1 cellular context compared by ENCODE assay signal in the genomic region with DNA sequence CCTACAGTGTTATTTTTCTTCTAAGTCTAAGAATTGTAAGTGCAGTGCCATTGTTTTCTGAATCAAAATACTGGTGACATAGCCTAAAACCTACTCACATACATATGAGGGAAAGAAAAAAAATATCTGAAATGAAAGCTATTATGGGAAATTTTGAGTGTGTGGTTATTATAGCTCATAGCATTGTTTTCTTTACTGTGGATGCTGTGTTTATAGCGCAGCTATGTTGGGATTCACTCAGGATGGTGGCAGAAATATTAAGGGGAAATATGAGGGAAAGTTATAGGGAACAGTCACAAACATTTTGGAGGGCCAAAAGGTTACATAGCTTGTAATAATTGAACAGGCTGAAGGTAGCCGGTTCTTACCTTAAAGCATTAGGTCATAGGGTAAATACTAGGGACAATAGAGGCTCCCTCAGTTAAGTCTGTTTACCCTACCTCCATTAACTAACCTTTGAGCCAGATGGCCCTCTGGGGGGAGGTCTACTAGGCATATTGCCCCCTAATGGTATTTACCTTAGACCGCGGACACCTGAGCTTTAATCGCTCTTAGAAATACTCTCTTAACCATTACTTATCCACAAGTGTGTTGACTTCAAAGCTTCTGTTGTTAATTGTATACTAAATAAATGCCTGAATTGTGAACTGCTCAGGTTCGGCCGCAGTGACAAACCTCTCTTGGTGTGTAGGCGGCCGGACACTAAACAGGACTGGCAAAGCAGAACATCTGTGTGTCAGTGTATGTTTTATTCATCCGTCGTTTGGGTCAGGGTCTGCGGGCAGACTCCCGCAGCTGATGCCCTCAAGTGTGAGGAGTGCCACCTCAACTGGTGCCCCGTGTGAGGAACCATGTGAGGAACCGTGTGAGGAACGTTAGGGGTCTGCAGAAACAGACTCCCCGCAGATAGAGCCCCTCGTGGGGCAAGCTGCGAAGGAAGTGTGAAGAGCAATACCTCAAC.
TF ChIP-seq lines count a peak whose summit lies in the region.

No MANE protein-coding gene starts in this region.

TF ChIP-seq in HepG2, 621 proteins besides CTCF, POLR2A, EP300 and RAD21 (continued from another document and continues in another):
- TF ChIP-seq, protein P1, sequence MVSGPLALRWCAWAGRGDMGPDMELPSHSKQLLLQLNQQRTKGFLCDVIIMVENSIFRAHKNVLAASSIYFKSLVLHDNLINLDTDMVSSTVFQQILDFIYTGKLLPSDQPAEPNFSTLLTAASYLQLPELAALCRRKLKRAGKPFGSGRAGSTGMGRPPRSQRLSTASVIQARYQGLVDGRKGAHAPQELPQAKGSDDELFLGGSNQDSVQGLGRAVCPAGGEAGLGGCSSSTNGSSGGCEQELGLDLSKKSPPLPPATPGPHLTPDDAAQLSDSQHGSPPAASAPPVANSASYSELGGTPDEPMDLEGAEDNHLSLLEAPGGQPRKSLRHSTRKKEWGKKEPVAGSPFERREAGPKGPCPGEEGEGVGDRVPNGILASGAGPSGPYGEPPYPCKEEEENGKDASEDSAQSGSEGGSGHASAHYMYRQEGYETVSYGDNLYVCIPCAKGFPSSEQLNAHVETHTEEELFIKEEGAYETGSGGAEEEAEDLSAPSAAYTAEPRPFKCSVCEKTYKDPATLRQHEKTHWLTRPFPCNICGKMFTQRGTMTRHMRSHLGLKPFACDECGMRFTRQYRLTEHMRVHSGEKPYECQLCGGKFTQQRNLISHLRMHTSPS (CRISPR knock-in tag; IDR thresholded peaks at IDR 0.05; ENCODE audit: low read depth): no peak
- TF ChIP-seq ZSCAN20 (CRISPR knock-in tag; IDR thresholded peaks at IDR 0.05; ENCODE audit: borderline replicate concordance) (no peak), NFYC (CRISPR knock-in tag; IDR thresholded peaks at IDR 0.05) (no peak), KLF16 (CRISPR knock-in tag; IDR thresholded peaks at IDR 0.05) (peak in 1 of 2 experiments; percentile 75; a peak in 1 of 4 replicates), KAT2B (IDR thresholded peaks at IDR 0.05; ENCODE audit: borderline replicate concordance, low read depth, low read length) (no peak), NFYB (CRISPR knock-in tag; IDR thresholded peaks at IDR 0.05) (no peak), ZNF33A (CRISPR knock-in tag; IDR thresholded peaks at IDR 0.05; ENCODE audit: borderline replicate concordance) (peak; percentile 71; the same call in 1 of the 2 replicates), PHB2 (IDR thresholded peaks at IDR 0.05; ENCODE audit: partially characterized antibody) (no peak), ZNF326 (CRISPR knock-in tag; IDR thresholded peaks at IDR 0.05; ENCODE audit: borderline replicate concordance) (no peak), ZNF143 (CRISPR knock-in tag; IDR thresholded peaks at IDR 0.05) (no peak), ZNF329 (CRISPR knock-in tag; IDR thresholded peaks at IDR 0.05; ENCODE audit: low read depth) (no peak), ZNF468 (CRISPR knock-in tag; IDR thresholded peaks at IDR 0.05) (no peak), ZFP41 (CRISPR knock-in tag; IDR thresholded peaks at IDR 0.05; ENCODE audit: borderline replicate concordance) (no peak), ATM (IDR thresholded peaks at IDR 0.05; ENCODE audit: borderline replicate concordance) (no peak), FOXA1 (IDR thresholded peaks at IDR 0.05) (peak; percentile 83), FOXA1 (CRISPR knock-in tag; IDR thresholded peaks at IDR 0.05) (peak; percentile 96), SRSF1 (optimal IDR thresholded peaks at IDR 0.05; ENCODE audit: low read depth, low read length) (no peak), KLF11 (CRISPR knock-in tag; IDR thresholded peaks at IDR 0.05) (no peak), POGZ (CRISPR knock-in tag; IDR thresholded peaks at IDR 0.05) (peak; percentile 96), ZFAT (CRISPR knock-in tag; conservative IDR thresholded peaks at IDR 0.05) (no peak), ZNF75D (CRISPR knock-in tag; IDR thresholded peaks at IDR 0.05; ENCODE audit: borderline replicate concordance) (no peak), KLF15 (CRISPR knock-in tag; IDR thresholded peaks at IDR 0.05; ENCODE audit: borderline replicate concordance) (no peak), ZFP62 (CRISPR knock-in tag; IDR thresholded peaks at IDR 0.05) (no peak)
- TF ChIP-seq, protein P2, sequence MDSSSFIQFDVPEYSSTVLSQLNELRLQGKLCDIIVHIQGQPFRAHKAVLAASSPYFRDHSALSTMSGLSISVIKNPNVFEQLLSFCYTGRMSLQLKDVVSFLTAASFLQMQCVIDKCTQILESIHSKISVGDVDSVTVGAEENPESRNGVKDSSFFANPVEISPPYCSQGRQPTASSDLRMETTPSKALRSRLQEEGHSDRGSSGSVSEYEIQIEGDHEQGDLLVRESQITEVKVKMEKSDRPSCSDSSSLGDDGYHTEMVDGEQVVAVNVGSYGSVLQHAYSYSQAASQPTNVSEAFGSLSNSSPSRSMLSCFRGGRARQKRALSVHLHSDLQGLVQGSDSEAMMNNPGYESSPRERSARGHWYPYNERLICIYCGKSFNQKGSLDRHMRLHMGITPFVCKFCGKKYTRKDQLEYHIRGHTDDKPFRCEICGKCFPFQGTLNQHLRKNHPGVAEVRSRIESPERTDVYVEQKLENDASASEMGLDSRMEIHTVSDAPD (CRISPR knock-in tag; IDR thresholded peaks at IDR 0.05): peak; percentile 52; the same call in 1 of the 2 replicates
- TF ChIP-seq, protein P3, sequence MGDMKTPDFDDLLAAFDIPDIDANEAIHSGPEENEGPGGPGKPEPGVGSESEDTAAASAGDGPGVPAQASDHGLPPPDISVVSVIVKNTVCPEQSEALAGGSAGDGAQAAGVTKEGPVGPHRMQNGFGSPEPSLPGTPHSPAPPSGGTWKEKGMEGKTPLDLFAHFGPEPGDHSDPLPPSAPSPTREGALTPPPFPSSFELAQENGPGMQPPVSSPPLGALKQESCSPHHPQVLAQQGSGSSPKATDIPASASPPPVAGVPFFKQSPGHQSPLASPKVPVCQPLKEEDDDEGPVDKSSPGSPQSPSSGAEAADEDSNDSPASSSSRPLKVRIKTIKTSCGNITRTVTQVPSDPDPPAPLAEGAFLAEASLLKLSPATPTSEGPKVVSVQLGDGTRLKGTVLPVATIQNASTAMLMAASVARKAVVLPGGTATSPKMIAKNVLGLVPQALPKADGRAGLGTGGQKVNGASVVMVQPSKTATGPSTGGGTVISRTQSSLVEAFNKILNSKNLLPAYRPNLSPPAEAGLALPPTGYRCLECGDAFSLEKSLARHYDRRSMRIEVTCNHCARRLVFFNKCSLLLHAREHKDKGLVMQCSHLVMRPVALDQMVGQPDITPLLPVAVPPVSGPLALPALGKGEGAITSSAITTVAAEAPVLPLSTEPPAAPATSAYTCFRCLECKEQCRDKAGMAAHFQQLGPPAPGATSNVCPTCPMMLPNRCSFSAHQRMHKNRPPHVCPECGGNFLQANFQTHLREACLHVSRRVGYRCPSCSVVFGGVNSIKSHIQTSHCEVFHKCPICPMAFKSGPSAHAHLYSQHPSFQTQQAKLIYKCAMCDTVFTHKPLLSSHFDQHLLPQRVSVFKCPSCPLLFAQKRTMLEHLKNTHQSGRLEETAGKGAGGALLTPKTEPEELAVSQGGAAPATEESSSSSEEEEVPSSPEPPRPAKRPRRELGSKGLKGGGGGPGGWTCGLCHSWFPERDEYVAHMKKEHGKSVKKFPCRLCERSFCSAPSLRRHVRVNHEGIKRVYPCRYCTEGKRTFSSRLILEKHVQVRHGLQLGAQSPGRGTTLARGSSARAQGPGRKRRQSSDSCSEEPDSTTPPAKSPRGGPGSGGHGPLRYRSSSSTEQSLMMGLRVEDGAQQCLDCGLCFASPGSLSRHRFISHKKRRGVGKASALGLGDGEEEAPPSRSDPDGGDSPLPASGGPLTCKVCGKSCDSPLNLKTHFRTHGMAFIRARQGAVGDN (CRISPR knock-in tag; IDR thresholded peaks at IDR 0.05): peak; percentile 77
- TF ChIP-seq, protein P4, sequence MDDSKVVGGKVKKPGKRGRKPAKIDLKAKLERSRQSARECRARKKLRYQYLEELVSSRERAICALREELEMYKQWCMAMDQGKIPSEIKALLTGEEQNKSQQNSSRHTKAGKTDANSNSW (CRISPR knock-in tag; IDR thresholded peaks at IDR 0.05; ENCODE audit: borderline replicate concordance): no peak
- TF ChIP-seq, protein P5, sequence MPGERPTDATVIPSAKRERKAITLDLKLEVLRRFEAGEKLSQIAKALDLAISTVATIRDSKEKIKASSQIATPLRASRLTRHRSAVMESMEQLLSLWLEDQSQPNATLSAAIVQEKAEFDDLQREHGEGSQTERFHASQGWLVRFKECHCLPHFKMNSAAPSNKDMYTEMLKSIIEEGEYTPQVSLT (CRISPR knock-in tag; IDR thresholded peaks at IDR 0.05; ENCODE audit: borderline replicate concordance, low read depth): no peak
- TF ChIP-seq, protein P6, sequence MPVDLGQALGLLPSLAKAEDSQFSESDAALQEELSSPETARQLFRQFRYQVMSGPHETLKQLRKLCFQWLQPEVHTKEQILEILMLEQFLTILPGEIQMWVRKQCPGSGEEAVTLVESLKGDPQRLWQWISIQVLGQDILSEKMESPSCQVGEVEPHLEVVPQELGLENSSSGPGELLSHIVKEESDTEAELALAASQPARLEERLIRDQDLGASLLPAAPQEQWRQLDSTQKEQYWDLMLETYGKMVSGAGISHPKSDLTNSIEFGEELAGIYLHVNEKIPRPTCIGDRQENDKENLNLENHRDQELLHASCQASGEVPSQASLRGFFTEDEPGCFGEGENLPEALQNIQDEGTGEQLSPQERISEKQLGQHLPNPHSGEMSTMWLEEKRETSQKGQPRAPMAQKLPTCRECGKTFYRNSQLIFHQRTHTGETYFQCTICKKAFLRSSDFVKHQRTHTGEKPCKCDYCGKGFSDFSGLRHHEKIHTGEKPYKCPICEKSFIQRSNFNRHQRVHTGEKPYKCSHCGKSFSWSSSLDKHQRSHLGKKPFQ (CRISPR knock-in tag; IDR thresholded peaks at IDR 0.05; ENCODE audit: insufficient replicate concordance): no peak
- TF ChIP-seq, protein P7, sequence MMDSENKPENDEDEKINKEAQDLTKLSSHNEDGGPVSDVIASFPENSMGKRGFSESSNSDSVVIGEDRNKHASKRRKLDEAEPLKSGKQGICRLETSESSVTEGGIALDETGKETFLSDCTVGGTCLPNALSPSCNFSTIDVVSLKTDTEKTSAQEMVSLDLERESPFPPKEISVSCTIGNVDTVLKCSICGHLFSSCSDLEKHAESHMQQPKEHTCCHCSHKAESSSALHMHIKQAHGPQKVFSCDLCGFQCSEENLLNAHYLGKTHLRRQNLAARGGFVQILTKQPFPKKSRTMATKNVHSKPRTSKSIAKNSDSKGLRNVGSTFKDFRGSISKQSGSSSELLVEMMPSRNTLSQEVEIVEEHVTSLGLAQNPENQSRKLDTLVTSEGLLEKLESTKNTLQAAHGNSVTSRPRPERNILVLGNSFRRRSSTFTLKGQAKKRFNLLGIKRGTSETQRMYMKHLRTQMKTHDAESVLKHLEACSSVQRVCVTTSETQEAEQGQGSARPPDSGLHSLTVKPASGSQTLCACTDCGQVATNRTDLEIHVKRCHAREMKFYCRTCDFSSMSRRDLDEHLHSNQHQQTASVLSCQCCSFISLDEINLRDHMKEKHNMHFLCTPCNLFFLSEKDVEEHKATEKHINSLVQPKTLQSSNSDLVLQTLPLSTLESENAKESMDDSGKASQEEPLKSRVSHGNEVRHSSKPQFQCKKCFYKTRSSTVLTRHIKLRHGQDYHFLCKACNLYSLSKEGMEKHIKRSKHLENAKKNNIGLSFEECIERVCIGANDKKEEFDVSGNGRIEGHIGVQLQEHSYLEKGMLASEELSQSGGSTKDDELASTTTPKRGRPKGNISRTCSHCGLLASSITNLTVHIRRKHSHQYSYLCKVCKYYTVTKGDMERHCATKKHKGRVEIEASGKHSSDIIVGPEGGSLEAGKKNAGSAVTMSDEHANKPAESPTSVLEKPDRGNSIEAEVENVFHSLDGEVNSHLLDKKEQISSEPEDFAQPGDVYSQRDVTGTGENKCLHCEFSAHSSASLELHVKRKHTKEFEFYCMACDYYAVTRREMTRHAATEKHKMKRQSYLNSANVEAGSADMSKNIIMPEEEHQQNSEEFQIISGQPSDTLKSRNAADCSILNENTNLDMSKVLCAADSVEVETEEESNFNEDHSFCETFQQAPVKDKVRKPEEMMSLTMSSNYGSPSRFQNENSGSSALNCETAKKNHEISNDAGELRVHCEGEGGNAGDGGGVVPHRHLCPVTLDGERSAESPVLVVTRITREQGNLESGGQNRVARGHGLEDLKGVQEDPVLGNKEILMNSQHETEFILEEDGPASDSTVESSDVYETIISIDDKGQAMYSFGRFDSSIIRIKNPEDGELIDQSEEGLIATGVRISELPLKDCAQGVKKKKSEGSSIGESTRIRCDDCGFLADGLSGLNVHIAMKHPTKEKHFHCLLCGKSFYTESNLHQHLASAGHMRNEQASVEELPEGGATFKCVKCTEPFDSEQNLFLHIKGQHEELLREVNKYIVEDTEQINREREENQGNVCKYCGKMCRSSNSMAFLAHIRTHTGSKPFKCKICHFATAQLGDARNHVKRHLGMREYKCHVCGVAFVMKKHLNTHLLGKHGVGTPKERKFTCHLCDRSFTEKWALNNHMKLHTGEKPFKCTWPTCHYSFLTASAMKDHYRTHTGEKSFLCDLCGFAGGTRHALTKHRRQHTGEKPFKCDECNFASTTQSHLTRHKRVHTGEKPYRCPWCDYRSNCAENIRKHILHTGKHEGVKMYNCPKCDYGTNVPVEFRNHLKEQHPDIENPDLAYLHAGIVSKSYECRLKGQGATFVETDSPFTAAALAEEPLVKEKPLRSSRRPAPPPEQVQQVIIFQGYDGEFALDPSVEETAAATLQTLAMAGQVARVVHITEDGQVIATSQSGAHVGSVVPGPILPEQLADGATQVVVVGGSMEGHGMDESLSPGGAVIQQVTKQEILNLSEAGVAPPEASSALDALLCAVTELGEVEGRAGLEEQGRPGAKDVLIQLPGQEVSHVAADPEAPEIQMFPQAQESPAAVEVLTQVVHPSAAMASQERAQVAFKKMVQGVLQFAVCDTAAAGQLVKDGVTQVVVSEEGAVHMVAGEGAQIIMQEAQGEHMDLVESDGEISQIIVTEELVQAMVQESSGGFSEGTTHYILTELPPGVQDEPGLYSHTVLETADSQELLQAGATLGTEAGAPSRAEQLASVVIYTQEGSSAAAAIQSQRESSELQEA (CRISPR knock-in tag; IDR thresholded peaks at IDR 0.05; ENCODE audit: not compliant biosample characterization): no peak
- TF ChIP-seq, protein P8, sequence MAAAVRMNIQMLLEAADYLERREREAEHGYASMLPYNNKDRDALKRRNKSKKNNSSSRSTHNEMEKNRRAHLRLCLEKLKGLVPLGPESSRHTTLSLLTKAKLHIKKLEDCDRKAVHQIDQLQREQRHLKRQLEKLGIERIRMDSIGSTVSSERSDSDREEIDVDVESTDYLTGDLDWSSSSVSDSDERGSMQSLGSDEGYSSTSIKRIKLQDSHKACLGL (CRISPR knock-in tag; IDR thresholded peaks at IDR 0.05): no peak
